In the genomic region with DNA sequence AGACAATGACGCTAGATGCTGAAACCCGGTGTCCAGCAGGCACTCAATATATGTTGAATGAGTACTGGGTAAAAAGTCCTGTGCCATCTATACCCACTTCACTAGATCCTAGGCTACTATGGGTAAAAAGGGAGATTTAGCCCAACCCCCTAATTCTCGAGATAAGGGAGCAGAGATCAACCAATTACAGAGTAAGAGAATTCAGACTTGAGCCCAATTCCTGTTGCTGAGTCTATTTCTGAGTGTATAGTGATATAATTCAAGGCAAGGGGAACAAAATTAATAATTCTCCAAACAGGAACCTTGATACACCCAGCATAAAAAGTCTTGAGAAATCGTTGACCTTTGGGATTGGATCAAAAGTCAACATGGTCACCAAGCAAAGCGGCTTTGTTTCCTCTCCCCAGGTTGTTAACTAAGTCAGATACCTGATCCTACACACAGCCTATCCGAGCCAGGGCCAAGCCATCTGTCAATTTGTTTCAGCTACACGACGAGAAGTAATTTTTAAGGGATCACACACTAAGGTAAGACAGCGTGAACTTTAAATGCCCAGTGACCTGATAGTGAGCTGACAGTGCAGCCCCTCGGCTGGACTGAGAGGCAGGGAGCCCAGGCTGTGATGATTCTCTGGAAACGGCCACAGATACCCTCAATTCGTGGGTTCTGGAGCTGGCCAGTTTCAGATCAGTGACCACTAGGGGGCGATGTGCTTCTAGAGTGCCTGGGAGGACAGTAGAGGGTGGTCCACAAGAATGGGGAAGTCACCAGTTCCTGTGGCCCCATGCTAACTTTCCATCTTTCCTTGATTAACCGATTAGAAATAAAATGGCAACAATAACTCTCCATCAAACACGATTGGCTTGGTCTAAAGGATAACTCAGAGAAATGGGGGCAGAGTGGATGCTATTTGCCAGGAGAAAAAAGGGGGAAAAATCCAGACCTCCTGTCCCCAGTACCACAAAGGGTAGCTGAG, we compare ENCODE assay signal across 1 cellular context.
TF ChIP-seq lines count a peak whose summit lies in the region.

No MANE protein-coding gene starts in this region.

TF ChIP-seq in HCT116, 20 proteins besides CTCF, POLR2A, EP300 and RAD21 (continued from another document):
- TF ChIP-seq, protein P1, sequence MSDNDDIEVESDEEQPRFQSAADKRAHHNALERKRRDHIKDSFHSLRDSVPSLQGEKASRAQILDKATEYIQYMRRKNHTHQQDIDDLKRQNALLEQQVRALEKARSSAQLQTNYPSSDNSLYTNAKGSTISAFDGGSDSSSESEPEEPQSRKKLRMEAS (IDR thresholded peaks at IDR 0.05) = no peak
- TF ChIP-seq YY1 (IDR thresholded peaks at IDR 0.05; ENCODE audit: extremely low read depth, insufficient replicate concordance, low read depth, low read length) = no peak
